8 cellular contexts compared by ENCODE assay signal in genomic region chr12:121580959-121581680, GRCh38. TPM values are rescaled to one million over a fixed set of nuclear protein-coding genes. Genes with fewer than 3 reads are reported as not detected.
DNase-seq lines count a peak whose midpoint lies in the region; ATAC-seq and TF ChIP-seq lines count a peak whose summit lies in the region.

KDM2B (minus strand) TSS chr12:121581023; CDS start chr12:121580911, 112 bp downstream.

- peak within 1 kb of the TSS; percentile 83 for H3K9ac ChIP-seq in KMS-11

- no peaks in the 10 kb centered on the region for H3K27me3 ChIP-seq in CD8-positive, alpha-beta memory T cell (ENCODE audit: insufficient read depth, low read length, poor library complexity, severe bottlenecking)
- no peaks in the 10 kb centered on the region for H3K27me3 ChIP-seq in KMS-11 (ENCODE audit: insufficient read depth, low read depth)
- H3K27me3 ChIP-seq in transverse colon, result no peaks in the 10 kb centered on the region

- TF ChIP-seq POLR2A in transverse colon (IDR thresholded peaks at IDR 0.05), result no peak

- ATAC-seq in esophagus mucosa, result no peak
- ATAC-seq in HG03025 (IDR thresholded peaks at IDR 0.05; ENCODE audit: low FRiP score, unreplicated experiment), result no peak
- no peak for ATAC-seq in GM21390 (IDR thresholded peaks at IDR 0.05; ENCODE audit: unreplicated experiment)

- TF ChIP-seq CTCF in KMS-11 (conservative IDR thresholded peaks at IDR 0.05; ENCODE audit: low read depth, low read length), result no peak
- no peak for TF ChIP-seq CTCF in transverse colon (IDR thresholded peaks at IDR 0.05)

- peak in 1 of 5 donors; percentile 40 for DNase-seq in CD8-positive, alpha-beta memory T cell
- peak; percentile 39 for DNase-seq in activated CD4-positive, alpha-beta memory T cell treated with anti-CD3 and anti-CD28 coated beads, Interleukin-2, amount 10 ng/mL, durations not matched to agents 7 days and 5 days
- peak; percentile 43 for DNase-seq in mucosa of gallbladder (ENCODE audit: low spot score)
- peak; percentile 24 for DNase-seq in transverse colon

- peak within 1 kb of the TSS; percentile 52; the same call in 1 of the 2 replicates for H2AFZ ChIP-seq in KMS-11 (ENCODE audit: low read depth)

- H3K27me3 Mint-ChIP-seq in CD8-positive, alpha-beta memory T cell, result no peaks in the 10 kb centered on the region
- no peaks in the 10 kb centered on the region for H3K27me3 Mint-ChIP-seq in activated CD4-positive, alpha-beta memory T cell treated with anti-CD3 and anti-CD28 coated beads, Interleukin-2, amount 10 ng/mL, durations not matched to agents 7 days and 5 days

- peak within 1 kb of the TSS; percentile 97 to 100 (median 99) for H3K27ac Mint-ChIP-seq in CD8-positive, alpha-beta memory T cell
- H3K27ac Mint-ChIP-seq in activated CD4-positive, alpha-beta memory T cell treated with anti-CD3 and anti-CD28 coated beads, Interleukin-2, amount 10 ng/mL, durations not matched to agents 7 days and 5 days, result peak within 1 kb of the TSS; percentile 99

- POLR2A ChIA-PET in CD8-positive, alpha-beta memory T cell (lab: Charles Lee), result interaction anchor here (0.5 to 4.1 kb wide), 8 partner anchors 9 to 1290 kb away, joined by 3 to 93 read pairs (median 3); partner anchors contain the start of gene MORN3
- POLR2A ChIA-PET in activated CD4-positive, alpha-beta memory T cell treated with anti-CD3 and anti-CD28 coated beads, Interleukin-2, amount 10 ng/mL, durations not matched to agents 7 days and 5 days (lab: Charles Lee), result interaction anchor here (0.9 to 6.5 kb wide), 12 partner anchors 9 to 210 kb away, joined by 3 to 104 read pairs (median 4); partner anchors contain the start of genes ORAI1 and RNF34

- H3K79me2 ChIP-seq in KMS-11 (ENCODE audit: insufficient read depth, low read depth), result no peaks in the 10 kb centered on the region

- peak within 1 kb of the TSS; percentile 95 to 99 (median 98) for H3K4me3 Mint-ChIP-seq in CD8-positive, alpha-beta memory T cell
- H3K4me3 Mint-ChIP-seq in activated CD4-positive, alpha-beta memory T cell treated with anti-CD3 and anti-CD28 coated beads, Interleukin-2, amount 10 ng/mL, durations not matched to agents 7 days and 5 days, result peak within 1 kb of the TSS; percentile 97

- peak within 1 kb of the TSS; percentile 76 for H3K4me2 ChIP-seq in KMS-11

- H3K27ac ChIP-seq in CD8-positive, alpha-beta memory T cell (ENCODE audit: low read depth, low read length), result peak within 1 kb of the TSS; percentile 93
- H3K27ac ChIP-seq in KMS-11, result peak within 1 kb of the TSS; percentile 78
- peak within 1 kb of the TSS; percentile 88 to 90 (median 89) for H3K27ac ChIP-seq in transverse colon

- peak within 1 kb of the TSS; percentile 97 for H3K4me3 ChIP-seq in CD8-positive, alpha-beta memory T cell (ENCODE audit: low read length)
- H3K4me3 ChIP-seq in KMS-11 (IDR thresholded peaks at IDR 0.05; ENCODE audit: insufficient read depth, low read depth, low read length), result no peak within 1 kb of the TSS
- peak within 1 kb of the TSS; percentile 59 to 80 (median 64) for H3K4me3 ChIP-seq in transverse colon

- H3K9me3 Mint-ChIP-seq in CD8-positive, alpha-beta memory T cell, result no peaks in the 10 kb centered on the region
- no peaks in the 10 kb centered on the region for H3K9me3 Mint-ChIP-seq in activated CD4-positive, alpha-beta memory T cell treated with anti-CD3 and anti-CD28 coated beads, Interleukin-2, amount 10 ng/mL, durations not matched to agents 7 days and 5 days

- CTCF ChIA-PET in CD8-positive, alpha-beta memory T cell (lab: Charles Lee), result interaction anchor here (0.6 to 9.0 kb wide), 11 partner anchors 8 to 213 kb away, joined by 3 to 69 read pairs (median 4); partner anchors contain the start of genes MORN3, ORAI1 and RHOF
- CTCF ChIA-PET in activated CD4-positive, alpha-beta memory T cell treated with anti-CD3 and anti-CD28 coated beads, Interleukin-2, amount 10 ng/mL, durations not matched to agents 7 days and 5 days (lab: Charles Lee), result interaction anchor here (0.7 to 2.7 kb wide), 11 partner anchors 8 to 213 kb away, joined by 3 to 13 read pairs (median 4); partner anchors contain the start of genes MORN3 and RHOF

- peaks cover 41% of the 10 kb centered on the region for H3K4me1 ChIP-seq in CD8-positive, alpha-beta memory T cell (ENCODE audit: insufficient read depth, low read length)
- H3K4me1 ChIP-seq in KMS-11 (ENCODE audit: low read depth, poor library complexity, severe bottlenecking) (no peaks in the 10 kb centered on the region), transverse colon (peaks cover 18 to 58% (median 39%) of the 10 kb centered on the region in 4 donors)

- in situ Hi-C loops in transverse colon (cut with MboI; ENCODE audit: low pct_ligation_motif_present in 1 of 4, low pct_unique_long_range_greater_than_20kb in 1 of 4, low sequenced_read_pairs in 3 of 4), result no loop called here

- no peaks in the 10 kb centered on the region for H3K9me3 ChIP-seq in CD8-positive, alpha-beta memory T cell (ENCODE audit: low read length)
- H3K9me3 ChIP-seq in transverse colon, result no peaks in the 10 kb centered on the region

- TF ChIP-seq EP300 in transverse colon (IDR thresholded peaks at IDR 0.05; ENCODE audit: low read depth), result no peak

- intact Hi-C loops in transverse colon (cut with DNase I; ENCODE audit: low total_unique reads), result no loop called here

- no peaks in the 10 kb centered on the region for H4K20me1 ChIP-seq in KMS-11 (ENCODE audit: insufficient read depth)

- peaks cover 0 to 16% (median 0%) of the 10 kb centered on the region in 3 donors for H3K36me3 Mint-ChIP-seq in CD8-positive, alpha-beta memory T cell
- H3K36me3 Mint-ChIP-seq in activated CD4-positive, alpha-beta memory T cell treated with anti-CD3 and anti-CD28 coated beads, Interleukin-2, amount 10 ng/mL, durations not matched to agents 7 days and 5 days (ENCODE audit: low read depth), result peaks cover 8% of the 10 kb centered on the region

- 42 to 47% methylated on average over 7 to 23 of the region's 23 CpGs for WGBS in transverse colon (ENCODE audit: low coverage in 1 of 2), 2 donors

- peaks cover 45 to 72% (median 53%) of the 10 kb centered on the region in 3 donors for H3K4me1 Mint-ChIP-seq in CD8-positive, alpha-beta memory T cell
- peaks cover 40% of the 10 kb centered on the region for H3K4me1 Mint-ChIP-seq in activated CD4-positive, alpha-beta memory T cell treated with anti-CD3 and anti-CD28 coated beads, Interleukin-2, amount 10 ng/mL, durations not matched to agents 7 days and 5 days

- no peaks in the 10 kb centered on the region for H3K36me3 ChIP-seq in CD8-positive, alpha-beta memory T cell (ENCODE audit: insufficient read depth, low read length)
- H3K36me3 ChIP-seq in KMS-11 (ENCODE audit: insufficient read depth) (no peaks in the 10 kb centered on the region), transverse colon (no peaks in the 10 kb centered on the region)

RNA-seq across cellular contexts. Expression of gene KDM2B, which starts in this region (rescaled TPM):
- total RNA-seq in CD8-positive, alpha-beta memory T cell, result 10 to 100 TPM; 63.2 to 64.0 TPM
- polyA plus RNA-seq in CD8-positive, alpha-beta memory T cell, result 18.3 TPM
- 10 to 100 TPM; 59.8 to 62.6 TPM for total RNA-seq in activated CD4-positive, alpha-beta memory T cell treated with anti-CD3 and anti-CD28 coated beads, Interleukin-2, amount 10 ng/mL, durations not matched to agents 7 days and 5 days
- total RNA-seq in esophagus mucosa (20.0 TPM), mucosa of gallbladder (26.9 TPM), transverse colon (10 to 100 TPM in 3 of 4 donors, 1 to 10 TPM in 1; 7.2 to 39.3 (median 15.2) TPM)
